16 cellular contexts compared by ENCODE assay signal in genomic region chr12:5571115-5571514, GRCh38.
"Had no signal": no experiment of that assay in that cellular context is flagged by ENCODE, and none has a peak within 500 bp of the region (broad histone marks: within the 10 kb centered on the region; RNA-seq: fewer than 3 reads in every experiment).

No MANE protein-coding gene starts in this region.

- H3K4me3 ChIP-seq: body of pancreas, cardiac muscle cell, spleen, upper lobe of right lung had no signal

- DNase-seq: activated CD4-positive, alpha-beta T cell treated with anti-CD3 and anti-CD28 coated beads, Interleukin-2, amount 50 U/mL, for 1 hour; activated CD4-positive, CD25-positive, alpha-beta regulatory T cell treated with anti-CD3 and anti-CD28 coated beads, Interleukin-2, amount 50 U/mL, for 72 hours; activated gamma-delta T cell treated with Interleukin-2 at 50 U/mL for 16 hours; activated T-cell treated with anti-CD3 and anti-CD28 coated beads, Interleukin-2, amount 50 U/mL, for 1 hour; anterior cingulate cortex; body of pancreas; effector CD4-positive, alpha-beta T cell; foreskin fibroblast; nucleus accumbens; spleen; stimulated activated CD4-positive, alpha-beta T cell treated with anti-CD3 and anti-CD28 coated beads, Interleukin-4, amount 100 ng/mL, for 1 hour; stimulated activated naive CD4-positive, alpha-beta T cell; T-helper 1 cell; upper lobe of right lung; WERI-Rb-1 had no signal

- H3K27ac ChIP-seq: body of pancreas, cardiac muscle cell, spleen, upper lobe of right lung, WERI-Rb-1 had no signal

- H3K27me3 ChIP-seq: cardiac muscle cell, upper lobe of right lung had no signal

- ATAC-seq: body of pancreas, upper lobe of right lung had no signal

- H3K4me1 ChIP-seq: body of pancreas, spleen had no signal

- H3K9me3 ChIP-seq: body of pancreas, spleen, upper lobe of right lung had no signal

- H3K36me3 ChIP-seq: cardiac muscle cell, spleen, upper lobe of right lung had no signal
